Comparison of ENCODE assay signal across 13 cellular contexts in the genomic region with DNA sequence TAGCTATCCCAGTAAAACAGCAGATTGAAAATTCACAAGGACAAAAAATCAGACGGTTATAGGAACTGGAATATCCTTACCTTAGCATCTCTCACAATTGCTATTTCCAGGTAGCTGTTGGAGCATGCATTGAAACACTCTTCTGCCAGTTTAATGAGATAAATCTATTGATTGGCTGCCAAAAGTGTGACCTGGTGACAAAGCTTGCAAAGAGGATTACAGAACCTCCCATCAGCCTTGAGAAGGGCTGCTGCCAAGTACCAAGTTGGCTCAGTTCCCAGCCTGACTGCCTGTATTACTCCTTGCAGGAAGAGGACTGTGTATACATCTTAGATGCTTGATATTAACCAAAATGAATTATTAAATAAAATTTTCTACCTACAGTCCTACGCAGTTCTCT. TPM values are rescaled to one million over a fixed set of nuclear protein-coding genes. Genes with fewer than 3 reads are reported as not detected.
A peak's percentile ranks its signal among the peaks of the same experiment; 100 is the strongest.
DNase-seq lines count a peak whose midpoint lies in the region; ATAC-seq and TF ChIP-seq lines count a peak whose summit lies in the region.
"Had no signal": no experiment of that assay in that cellular context is flagged by ENCODE, and none has a peak within 500 bp of the region (broad histone marks: within the 10 kb centered on the region; RNA-seq: fewer than 3 reads in every experiment).

No MANE protein-coding gene starts in this region.

- no peak overlapping the region for H3K27ac Mint-ChIP-seq in activated T-cell treated with anti-CD3 and anti-CD28 coated beads, Interleukin-2, amount 50 U/mL, for 72 hours
- no peak overlapping the region for H3K27ac Mint-ChIP-seq in osteocyte (ENCODE audit: unreplicated experiment)
- H3K27ac Mint-ChIP-seq: activated naive CD8-positive, alpha-beta T cell had no signal

- peaks cover 3 to 6% of the 10 kb centered on the region in 2 donors for H3K36me3 Mint-ChIP-seq in activated T-cell treated with anti-CD3 and anti-CD28 coated beads, Interleukin-2, amount 50 U/mL, for 72 hours (ENCODE audit: insufficient read depth in 2 of 2)
- no peaks in the 10 kb centered on the region for H3K36me3 Mint-ChIP-seq in osteocyte (ENCODE audit: unreplicated experiment)
- H3K36me3 Mint-ChIP-seq: activated naive CD8-positive, alpha-beta T cell had no signal

- peaks cover 4% of the 10 kb centered on the region for H3K4me1 Mint-ChIP-seq in activated T-cell treated with anti-CD3 and anti-CD28 coated beads, Interleukin-2, amount 50 U/mL, for 72 hours (ENCODE audit: low read depth)
- peaks cover 3% of the 10 kb centered on the region for H3K4me1 Mint-ChIP-seq in osteocyte (ENCODE audit: unreplicated experiment)

- H3K27me3 Mint-ChIP-seq in activated T-cell treated with anti-CD3 and anti-CD28 coated beads, Interleukin-2, amount 50 U/mL, for 72 hours (ENCODE audit: low read depth): peaks cover 33% of the 10 kb centered on the region
- H3K27me3 Mint-ChIP-seq in osteocyte (ENCODE audit: unreplicated experiment): peaks cover 18% of the 10 kb centered on the region

- no peaks in the 10 kb centered on the region for H3K9me3 Mint-ChIP-seq in activated T-cell treated with anti-CD3 and anti-CD28 coated beads, Interleukin-2, amount 50 U/mL, for 72 hours
- H3K9me3 Mint-ChIP-seq in osteocyte (ENCODE audit: unreplicated experiment): no peaks in the 10 kb centered on the region

- ATAC-seq in HG02678 (IDR thresholded peaks at IDR 0.05; ENCODE audit: unreplicated experiment): no peak
- no peak for ATAC-seq in activated T-cell treated with anti-CD3 and anti-CD28 coated beads, Interleukin-2, amount 50 U/mL, for 72 hours (replicated peaks in 1 of 2)
- ATAC-seq: GM12878 had no signal

- DNase-seq in A172 (ENCODE audit: low spot score) (peak; percentile 35), LoVo (ENCODE audit: low spot score) (peak; percentile 59), NCI-H748 treated with DMSO at 0.1 percent for 48 hours (lab: John Stamatoyannopoulos, UW) (peak; percentile 60), fibroblast of mammary gland (ENCODE audit: low read depth) (peak; percentile 36), occipital lobe (lab: John Stamatoyannopoulos, UW) (no peak), osteocyte (ENCODE audit: extremely low spot score, unreplicated experiment) (no peak)
- DNase-seq in activated T-cell treated with anti-CD3 and anti-CD28 coated beads, Interleukin-2, amount 50 U/mL, for 72 hours: no peak
- DNase-seq: activated CD4-positive, CD25-positive, alpha-beta regulatory T cell; mesenchymal stem cell had no signal

- no peak overlapping the region for H3K4me3 ChIP-seq in fibroblast of mammary gland (ENCODE audit: control insufficient read depth, low read depth, low read length)
- H3K4me3 ChIP-seq: GM12878 had no signal

- TF ChIP-seq CTCF in fibroblast of mammary gland (conservative IDR thresholded peaks at IDR 0.05; ENCODE audit: control insufficient read depth, insufficient read depth, low read depth, low read length) (no peak), osteocyte (IDR thresholded peaks at IDR 0.05) (no peak)

- no peak overlapping the region for H3K4me3 Mint-ChIP-seq in activated T-cell treated with anti-CD3 and anti-CD28 coated beads, Interleukin-2, amount 50 U/mL, for 72 hours
- H3K4me3 Mint-ChIP-seq in osteocyte (ENCODE audit: unreplicated experiment): no peak overlapping the region
- H3K4me3 Mint-ChIP-seq: activated naive CD8-positive, alpha-beta T cell had no signal

RNA-seq across cellular contexts. Expression of a gene that starts 5.1 kb away (rescaled TPM):
- not detected in 2 replicates for total RNA-seq in A172 (2014; rRNA removed; shearing (Covaris generic))
- not detected for total RNA-seq in activated T-cell treated with anti-CD3 and anti-CD28 coated beads, Interleukin-2, amount 50 U/mL, for 72 hours
- total RNA-seq in occipital lobe (4.1 TPM), osteocyte (not detected in 2 replicates)
- total RNA-seq: epithelial cell of proximal tubule, GM12878 had no signal

Comparison
In these comparisons a context has a peak if more than half of its experiments do, and no peak if none do; other contexts are left out.
1. DNase-seq: peak in A172 (single experiment), LoVo (single experiment), NCI-H748 treated with DMSO at 0.1 percent for 48 hours (single experiment) and fibroblast of mammary gland (single experiment); none in activated T-cell treated with anti-CD3 and anti-CD28 coated beads, Interleukin-2, amount 50 U/mL, for 72 hours (0 of 2), occipital lobe (single experiment) and osteocyte (single experiment).